Comparison of ENCODE assay signal across 10 cellular contexts in the genomic region with DNA sequence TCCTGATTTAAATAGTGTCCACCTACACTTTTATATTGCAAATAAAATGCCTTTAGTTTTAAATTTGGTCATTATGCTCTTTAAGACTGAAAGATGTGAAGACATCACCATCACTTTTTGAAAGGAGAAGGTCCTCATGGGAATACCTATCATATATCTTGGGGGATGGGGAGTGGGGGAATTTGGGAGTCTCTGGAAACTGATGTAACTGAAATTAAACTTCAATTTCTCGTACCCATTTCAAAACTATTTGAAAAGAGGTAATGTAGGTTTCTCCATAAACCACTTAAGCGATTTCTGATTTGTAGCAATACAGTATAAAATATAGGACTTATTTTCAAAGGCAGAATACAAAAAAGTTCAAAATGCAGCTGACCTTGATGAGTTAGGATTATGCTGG. TPM values are rescaled to one million over a fixed set of nuclear protein-coding genes. Genes with fewer than 3 reads are reported as not detected.
DNase-seq lines count a peak whose midpoint lies in the region; TF ChIP-seq lines count a peak whose summit lies in the region.
"Had no signal": no experiment of that assay in that cellular context is flagged by ENCODE, and none has a peak within 500 bp of the region (broad histone marks: within the 10 kb centered on the region; RNA-seq: fewer than 3 reads in every experiment).

No MANE protein-coding gene starts in this region.

- H3K9ac ChIP-seq in OCI-LY1 (ENCODE audit: low read length): peak overlapping the region; percentile 82

- H3K4me3 Mint-ChIP-seq in endothelial cell (ENCODE audit: unreplicated experiment): peak overlapping the region; percentile 74

- peak overlapping the region; percentile 71; the same call in 1 of the 2 replicates for H3K4me3 ChIP-seq in GM12864 (ENCODE audit: low read depth, low read length)
- H3K4me3 ChIP-seq in OCI-LY1 (ENCODE audit: low read depth, low read length, poor library complexity, severe bottlenecking): peak overlapping the region; percentile 87
- peak overlapping the region; percentile 86 for H3K4me3 ChIP-seq in ovary
- H3K4me3 ChIP-seq in uterus: peak overlapping the region in 1 of 2 donors; percentile 84

- 20 to 34% (median 33%) methylated on average over 2 of the region's 2 CpGs for WGBS in ovary, 3 donors

- peaks cover 4% of the 10 kb centered on the region for H3K9me3 ChIP-seq in OCI-LY1 (ENCODE audit: low read length)
- H3K9me3 ChIP-seq in ovary: no peaks in the 10 kb centered on the region
- no peaks in the 10 kb centered on the region for H3K9me3 ChIP-seq in uterus
- H3K9me3 ChIP-seq: ascending aorta had no signal

- intact Hi-C loops in ovary (cut with DNase I) (no loop called here), uterus (cut with DNase I; ENCODE audit: low total_unique reads) (no loop called here)

- TF ChIP-seq POLR2A in ovary (IDR thresholded peaks at IDR 0.05) (no peak), uterus (IDR thresholded peaks at IDR 0.05) (no peak)

- H3K27ac Mint-ChIP-seq in endothelial cell (ENCODE audit: unreplicated experiment): peak overlapping the region; percentile 34

- H3K4me1 ChIP-seq in OCI-LY1 (ENCODE audit: insufficient read depth, low read length, severe bottlenecking) (peaks cover 26% of the 10 kb centered on the region), ovary (ENCODE audit: insufficient read depth) (peaks cover 3% of the 10 kb centered on the region), uterus (peaks cover 0 to 4% of the 10 kb centered on the region in 2 donors)

- H3K27me3 ChIP-seq in OCI-LY1 (ENCODE audit: insufficient read depth, low read length) (no peaks in the 10 kb centered on the region), ovary (no peaks in the 10 kb centered on the region), uterus (no peaks in the 10 kb centered on the region)
- H3K27me3 ChIP-seq: ascending aorta had no signal

- no peak overlapping the region; the same call in 1 of the 2 replicates for H2AFZ ChIP-seq in OCI-LY1 (ENCODE audit: low read length)

- H3K27me3 Mint-ChIP-seq in endothelial cell (ENCODE audit: unreplicated experiment): peaks cover 10% of the 10 kb centered on the region

- H3K4me1 Mint-ChIP-seq in endothelial cell (ENCODE audit: unreplicated experiment): peaks cover 24% of the 10 kb centered on the region

- no peaks in the 10 kb centered on the region for H3F3A ChIP-seq in OCI-LY1 (ENCODE audit: insufficient read depth, low read length)

- peaks cover 45% of the 10 kb centered on the region for H3K36me3 Mint-ChIP-seq in endothelial cell (ENCODE audit: low read depth, unreplicated experiment)

- H4K20me1 ChIP-seq in OCI-LY1 (ENCODE audit: insufficient read depth, low read length): no peaks in the 10 kb centered on the region

- H3K79me2 ChIP-seq in OCI-LY1 (ENCODE audit: insufficient read depth, low read length): no peaks in the 10 kb centered on the region

- DNase-seq in GM12864 (ENCODE audit: low read depth): no peak
- no peak for DNase-seq in endothelial cell (ENCODE audit: low spot score)
- no peak for DNase-seq in ovary
- DNase-seq in uterus: no peak
- DNase-seq in Kasumi-1 (lab: John Stamatoyannopoulos, UW): no peak
- no peak for DNase-seq in NCI-H2196 (lab: John Stamatoyannopoulos, UW; ENCODE audit: unreplicated experiment)
- DNase-seq: midbrain, SIG-M5 had no signal

- no peaks in the 10 kb centered on the region for H3K9me2 ChIP-seq in OCI-LY1 (ENCODE audit: low read depth, low read length)

- no peak for TF ChIP-seq EP300 in ovary (IDR thresholded peaks at IDR 0.05)

- peaks cover 5% of the 10 kb centered on the region for H3K9me3 Mint-ChIP-seq in endothelial cell (ENCODE audit: unreplicated experiment)

- TF ChIP-seq CTCF in GM12864 (IDR thresholded peaks at IDR 0.05; ENCODE audit: low read depth, low read length, missing control alignments): no peak
- TF ChIP-seq CTCF in OCI-LY1 (IDR thresholded peaks at IDR 0.05; ENCODE audit: low read length): no peak
- no peak for TF ChIP-seq CTCF in endothelial cell (IDR thresholded peaks at IDR 0.05; ENCODE audit: unreplicated experiment)
- TF ChIP-seq CTCF in ovary (IDR thresholded peaks at IDR 0.05): no peak
- TF ChIP-seq CTCF in uterus (IDR thresholded peaks at IDR 0.05): no peak

- peak overlapping the region; percentile 89 for H3K4me2 ChIP-seq in OCI-LY1 (ENCODE audit: low read length)

- H3K36me3 ChIP-seq in OCI-LY1 (ENCODE audit: insufficient read depth, low read length) (peaks cover 2% of the 10 kb centered on the region; the same call in 1 of the 2 replicates), ovary (no peaks in the 10 kb centered on the region), uterus (no peaks in the 10 kb centered on the region)
- H3K36me3 ChIP-seq: ascending aorta had no signal

- H3K27ac ChIP-seq in OCI-LY1 (ENCODE audit: low read depth, low read length, poor library complexity, severe bottlenecking): no peak overlapping the region
- H3K27ac ChIP-seq in ovary: no peak overlapping the region
- peak overlapping the region in 1 of 2 donors; percentile 93 for H3K27ac ChIP-seq in uterus

RNA-seq across cellular contexts. Expression of a gene that starts 0.9 kb away (rescaled TPM):
- 31.5 TPM for total RNA-seq in endothelial cell (ENCODE audit: unreplicated experiment)
- total RNA-seq in ovary: 10 to 100 TPM; 13.1 to 21.7 (median 16.0) TPM
- 10 to 100 TPM; 13.9 to 28.4 TPM for polyA plus RNA-seq in ovary
- 10 to 100 TPM in 3 of 4 donors, 1 to 10 TPM in 1; 6.4 to 63.3 (median 18.9) TPM for total RNA-seq in uterus

RNA-seq across cellular contexts. Expression of a gene that starts 2.2 kb away (rescaled TPM):
- 33.2 TPM for total RNA-seq in endothelial cell (ENCODE audit: unreplicated experiment)
- 10 to 100 TPM; 11.7 to 25.3 (median 15.7) TPM for total RNA-seq in ovary
- polyA plus RNA-seq in ovary: 1 to 10 TPM; 4.1 to 8.8 TPM
- 10 to 100 TPM; 15.1 to 53.0 (median 22.8) TPM for total RNA-seq in uterus
